ENCODE assay signal across 1 cellular context in genomic region chr6:167791036-167791779, GRCh38.
A peak's percentile ranks its signal among the peaks of the same experiment; 100 is the strongest.
TF ChIP-seq lines count a peak whose summit lies in the region.

No MANE protein-coding gene starts in this region.

TF ChIP-seq in HepG2, 621 proteins besides CTCF, POLR2A, EP300 and RAD21 (continued from another document and continues in another):
- TF ChIP-seq ARID4A (CRISPR knock-in tag; IDR thresholded peaks at IDR 0.05; ENCODE audit: borderline replicate concordance) (0 out of 2 replicates have a peak, but pooled peaks have one; percentile 21), IKZF5 (CRISPR knock-in tag; IDR thresholded peaks at IDR 0.05) (peak; percentile 76), TFE3 (CRISPR knock-in tag; IDR thresholded peaks at IDR 0.05) (0 out of 2 replicates have a peak, but pooled peaks have one; percentile 35), BCL3 (CRISPR knock-in tag; IDR thresholded peaks at IDR 0.05) (peak; percentile 43; the same call in 1 of the 2 replicates), SOX13 (IDR thresholded peaks at IDR 0.05) (no peak), SOX13 (CRISPR knock-in tag; conservative IDR thresholded peaks at IDR 0.05 in 1 of 2, IDR thresholded peaks at IDR 0.05 in 1 of 2) (0 out of 4 replicates have a peak, but pooled peaks of 1 of the 2 experiments have one; percentile 25), MEF2D (CRISPR knock-in tag; IDR thresholded peaks at IDR 0.05) (0 out of 2 replicates have a peak, but pooled peaks have one; percentile 36), ZKSCAN8 (CRISPR knock-in tag; IDR thresholded peaks at IDR 0.05; ENCODE audit: borderline replicate concordance) (peak; percentile 36; the same call in 1 of the 2 replicates), RXRA (CRISPR knock-in tag; IDR thresholded peaks at IDR 0.05) (0 out of 2 replicates have a peak, but pooled peaks have one; percentile 35), ZNF75D (CRISPR knock-in tag; IDR thresholded peaks at IDR 0.05; ENCODE audit: borderline replicate concordance) (no peak), REPIN1 (CRISPR knock-in tag; IDR thresholded peaks at IDR 0.05; ENCODE audit: borderline replicate concordance, low read depth) (0 out of 2 replicates have a peak, but pooled peaks have one; percentile 22), TFDP1 (CRISPR knock-in tag; IDR thresholded peaks at IDR 0.05; ENCODE audit: borderline replicate concordance) (peak; percentile 17; the same call in 1 of the 2 replicates), TARDBP (CRISPR knock-in tag; IDR thresholded peaks at IDR 0.05) (peak; percentile 48; the same call in 1 of the 2 replicates), SPEN (CRISPR knock-in tag; IDR thresholded peaks at IDR 0.05; ENCODE audit: low read depth) (peak; percentile 52; the same call in 1 of the 2 replicates), MYC (CRISPR knock-in tag; IDR thresholded peaks at IDR 0.05; ENCODE audit: borderline replicate concordance) (peak; percentile 62; the same call in 1 of the 2 replicates), ATF7-NPFF (CRISPR knock-in tag; IDR thresholded peaks at IDR 0.05; ENCODE audit: low read depth) (0 out of 2 replicates have a peak, but pooled peaks have one; percentile 30), ZNF639 (CRISPR knock-in tag; conservative IDR thresholded peaks at IDR 0.05) (no peak), ZNF318 (CRISPR knock-in tag; IDR thresholded peaks at IDR 0.05) (no peak), PCBP1 (IDR thresholded peaks at IDR 0.05; ENCODE audit: borderline replicate concordance, low read depth, low read length) (no peak), MTERF4 (CRISPR knock-in tag; IDR thresholded peaks at IDR 0.05) (0 out of 2 replicates have a peak, but pooled peaks have one; percentile 48), ZNF331 (CRISPR knock-in tag; IDR thresholded peaks at IDR 0.05) (0 out of 2 replicates have a peak, but pooled peaks have one; percentile 23), TSC22D2 (CRISPR knock-in tag; IDR thresholded peaks at IDR 0.05; ENCODE audit: borderline replicate concordance) (0 out of 2 replicates have a peak, but pooled peaks have one; percentile 44), ZNF136 (CRISPR knock-in tag; IDR thresholded peaks at IDR 0.05; ENCODE audit: low read depth) (no peak), ZNF687 (CRISPR knock-in tag; IDR thresholded peaks at IDR 0.05) (peak; percentile 91)
